ENCODE assay signal across 1 cellular context in genomic region chr22:41700105-41700358, GRCh38.
TF ChIP-seq lines count a peak whose summit lies in the region.

No MANE protein-coding gene starts in this region.

TF ChIP-seq in K562, 482 proteins besides CTCF, POLR2A, EP300 and RAD21 (continued from another document):
- TF ChIP-seq ZBTB7A (IDR thresholded peaks at IDR 0.05; ENCODE audit: borderline replicate concordance, control insufficient read depth, low read depth, low read length) (no peak), ZNF408 (CRISPR knock-in tag; IDR thresholded peaks at IDR 0.05; ENCODE audit: low read depth) (no peak), SMC3 (conservative IDR thresholded peaks at IDR 0.05; ENCODE audit: insufficient read depth, low read depth, low read length) (no peak)
- TF ChIP-seq, protein P1, sequence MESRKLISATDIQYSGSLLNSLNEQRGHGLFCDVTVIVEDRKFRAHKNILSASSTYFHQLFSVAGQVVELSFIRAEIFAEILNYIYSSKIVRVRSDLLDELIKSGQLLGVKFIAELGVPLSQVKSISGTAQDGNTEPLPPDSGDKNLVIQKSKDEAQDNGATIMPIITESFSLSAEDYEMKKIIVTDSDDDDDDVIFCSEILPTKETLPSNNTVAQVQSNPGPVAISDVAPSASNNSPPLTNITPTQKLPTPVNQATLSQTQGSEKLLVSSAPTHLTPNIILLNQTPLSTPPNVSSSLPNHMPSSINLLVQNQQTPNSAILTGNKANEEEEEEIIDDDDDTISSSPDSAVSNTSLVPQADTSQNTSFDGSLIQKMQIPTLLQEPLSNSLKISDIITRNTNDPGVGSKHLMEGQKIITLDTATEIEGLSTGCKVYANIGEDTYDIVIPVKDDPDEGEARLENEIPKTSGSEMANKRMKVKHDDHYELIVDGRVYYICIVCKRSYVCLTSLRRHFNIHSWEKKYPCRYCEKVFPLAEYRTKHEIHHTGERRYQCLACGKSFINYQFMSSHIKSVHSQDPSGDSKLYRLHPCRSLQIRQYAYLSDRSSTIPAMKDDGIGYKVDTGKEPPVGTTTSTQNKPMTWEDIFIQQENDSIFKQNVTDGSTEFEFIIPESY (CRISPR knock-in tag; IDR thresholded peaks at IDR 0.05), result peak; percentile 32; the same call in 1 of the 2 replicates
